11 cellular contexts compared by ENCODE assay signal in the genomic region with DNA sequence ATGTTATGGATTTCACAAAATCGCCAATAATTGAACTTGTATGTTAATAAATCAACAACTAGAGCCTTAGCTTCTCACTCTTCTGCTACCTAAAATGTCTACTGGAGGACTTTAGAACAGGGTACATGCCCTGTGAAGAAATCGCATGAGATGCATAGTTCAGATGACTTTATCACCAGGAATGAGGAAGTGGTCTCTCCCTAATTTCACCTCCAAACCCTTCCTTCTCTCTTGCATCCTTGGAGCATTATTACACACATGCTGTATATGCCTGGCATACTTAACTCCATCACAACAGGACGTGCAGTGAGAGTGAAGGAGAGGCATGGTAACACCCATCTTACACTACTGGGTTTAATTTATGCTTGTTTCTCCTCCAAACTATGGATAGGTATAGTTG. TPM values are rescaled to one million over a fixed set of nuclear protein-coding genes. Genes with fewer than 3 reads are reported as not detected.
DNase-seq lines count a peak whose midpoint lies in the region; ATAC-seq, FAIRE-seq and TF ChIP-seq lines count a peak whose summit lies in the region.
"Had no signal": no experiment of that assay in that cellular context is flagged by ENCODE, and none has a peak within 500 bp of the region (broad histone marks: within the 10 kb centered on the region; RNA-seq: fewer than 3 reads in every experiment).

No MANE protein-coding gene starts in this region.

- H2AFZ ChIP-seq in mammary epithelial cell (ENCODE audit: low read depth, low read length) = no peak overlapping the region

- 18% methylated on average over 3 of the region's 3 CpGs for WGBS in mammary epithelial cell (ENCODE audit: low coverage, missing lambda C conversion rate)

- H3K9me3 Mint-ChIP-seq in mesothelial cell of epicardium (peaks cover 3% of the 10 kb centered on the region), endothelial cell (ENCODE audit: unreplicated experiment) (no peaks in the 10 kb centered on the region)

- in situ Hi-C loops in Caki2 (cut with HindIII; ENCODE audit: low pct_unique_long_range_greater_than_20kb, low sequenced_read_pairs) (no loop called here), mammary epithelial cell (cut with MboI; ENCODE audit: low sequenced_read_pairs in 2 of 2) (no loop called here)

- H3K27me3 Mint-ChIP-seq in mesothelial cell of epicardium (ENCODE audit: low read depth) (no peaks in the 10 kb centered on the region), endothelial cell (ENCODE audit: unreplicated experiment) (no peaks in the 10 kb centered on the region)
- H3K27me3 Mint-ChIP-seq: stimulated activated naive B cell treated with anti-CD40 and anti-IgM and Interleukin-4, amounts not matched to agents 10 μg/mL and 1 μg/mL and 100 μg/mL, for 72 hours had no signal

- CTCF ChIA-PET in mammary epithelial cell (lab: Charles Lee; ENCODE audit: low non-redundant PET) = interaction anchor here (0.7 kb wide), 1 partner anchor 290 kb away, joined by 3 read pairs; no protein-coding TSS in a partner anchor

- FAIRE-seq in GM19239 (lab: Jason Lieb, UNC) = no peak

- H3K79me2 ChIP-seq in mammary epithelial cell (ENCODE audit: insufficient read depth, low read length) = peaks cover 98% of the 10 kb centered on the region

- no TSS peak for BruUV-seq in mammary epithelial cell (replicated peaks; lab: Mats Ljungman, UMichigan)

- intact Hi-C loops in mammary epithelial cell (cut with micrococcal nuclease) = loop anchor here (1.0 kb wide), 1 partner anchor 26 kb away; no protein-coding TSS in a partner anchor

- TF ChIP-seq CTCF in mammary epithelial cell (conservative IDR thresholded peaks at IDR 0.05 in 1 of 2, IDR thresholded peaks at IDR 0.05 in 1 of 2; ENCODE audit: extremely low read depth in 1 of 2, insufficient read depth in 1 of 2, low read depth in 1 of 2, low read length in 2 of 2) (no peak), mesothelial cell of epicardium (IDR thresholded peaks at IDR 0.05; ENCODE audit: unreplicated experiment) (no peak), endothelial cell (IDR thresholded peaks at IDR 0.05; ENCODE audit: unreplicated experiment) (no peak)

- DNase-seq in Caki2 (ENCODE audit: low read depth) (peak; percentile 66), MV-4-11 (lab: John Stamatoyannopoulos, UW) (peak; percentile 91), mammary epithelial cell (peak; percentile 86), mesothelial cell of epicardium (ENCODE audit: low spot score in 2 of 2, unreplicated experiment in 2 of 2) (no peak), GM19239 (ENCODE audit: insufficient read length, low spot score) (no peak), endothelial cell (ENCODE audit: low spot score) (no peak)
- DNase-seq in activated naive CD4-positive, alpha-beta T cell treated with anti-CD3 and anti-CD28 coated beads, Interleukin-2, amount 50 U/mL, for 16 hours = no peak
- DNase-seq: DMS 273 treated with DMSO at 0.1 percent for 48 hours; NCI-H748 treated with DMSO at 0.1 percent for 48 hours; stimulated activated naive B cell treated with anti-CD40 and anti-IgM and Interleukin-4, amounts not matched to agents 10 μg/mL and 1 μg/mL and 100 μg/mL, for 72 hours had no signal

- ATAC-seq in HG03175 (IDR thresholded peaks at IDR 0.05; ENCODE audit: unreplicated experiment) = no peak
- ATAC-seq: stimulated activated naive B cell treated with anti-CD40 and anti-IgM and Interleukin-4, amounts not matched to agents 10 μg/mL and 1 μg/mL and 100 μg/mL, for 72 hours had no signal

- peaks cover 14% of the 10 kb centered on the region for H3K36me3 Mint-ChIP-seq in mesothelial cell of epicardium
- H3K36me3 Mint-ChIP-seq in endothelial cell (ENCODE audit: low read depth, unreplicated experiment) = peaks cover 7% of the 10 kb centered on the region

- peak overlapping the region; percentile 36 for H3K4me2 ChIP-seq in mammary epithelial cell (ENCODE audit: insufficient read depth, low read depth, low read length)

- H4K20me1 ChIP-seq in mammary epithelial cell (ENCODE audit: insufficient read depth, low read length) = peaks cover 2% of the 10 kb centered on the region

- peaks cover 34% of the 10 kb centered on the region for H3K4me1 Mint-ChIP-seq in mesothelial cell of epicardium
- peaks cover 41% of the 10 kb centered on the region for H3K4me1 Mint-ChIP-seq in endothelial cell (ENCODE audit: unreplicated experiment)

- no peaks in the 10 kb centered on the region for H3K27me3 ChIP-seq in mammary epithelial cell (ENCODE audit: insufficient read depth, low read length)

- peak overlapping the region; percentile 25 for H3K27ac ChIP-seq in mammary epithelial cell (ENCODE audit: insufficient read depth, low read depth, low read length)

- no peak overlapping the region for H3K4me3 Mint-ChIP-seq in mesothelial cell of epicardium
- H3K4me3 Mint-ChIP-seq in endothelial cell (ENCODE audit: unreplicated experiment) = no peak overlapping the region
- H3K4me3 Mint-ChIP-seq: stimulated activated naive B cell treated with anti-CD40 and anti-IgM and Interleukin-4, amounts not matched to agents 10 μg/mL and 1 μg/mL and 100 μg/mL, for 72 hours had no signal

- H3K9ac ChIP-seq in mammary epithelial cell (ENCODE audit: insufficient read depth, low read length) = no peak overlapping the region

- H3K4me3 ChIP-seq in mammary epithelial cell (replicated peaks in 1 of 3; ENCODE audit: insufficient read depth in 1 of 3, low read depth in 2 of 3, low read length in 3 of 3) = no peak overlapping the region

- H3K9me3 ChIP-seq in mammary epithelial cell (replicated peaks; ENCODE audit: insufficient read depth, low read length) = no peaks in the 10 kb centered on the region

- H3K27ac Mint-ChIP-seq in mesothelial cell of epicardium = peak overlapping the region; percentile 60
- no peak overlapping the region for H3K27ac Mint-ChIP-seq in endothelial cell (ENCODE audit: unreplicated experiment)
- H3K27ac Mint-ChIP-seq: stimulated activated naive B cell treated with anti-CD40 and anti-IgM and Interleukin-4, amounts not matched to agents 10 μg/mL and 1 μg/mL and 100 μg/mL, for 72 hours had no signal

- dilution Hi-C loops in mammary epithelial cell (cut with HindIII; ENCODE audit: low sequenced_read_pairs) = no loop called here

- peaks cover 13% of the 10 kb centered on the region for H3K36me3 ChIP-seq in mammary epithelial cell (ENCODE audit: insufficient read depth, low read length)

- H3K4me1 ChIP-seq in mammary epithelial cell (ENCODE audit: insufficient read depth, low read length) = peaks cover 23% of the 10 kb centered on the region

RNA-seq across cellular contexts. Expression of a gene that starts 27.8 kb away (rescaled TPM):
- 133 and 154 TPM in 2 replicates for total RNA-seq in Caki2 (2014; rRNA removed; shearing (Covaris generic); ENCODE audit: low replicate concordance)
- 100 to 1,000 TPM in 1 of 2 donors, 10 to 100 TPM in 1; 57.3 to 105 TPM for total RNA-seq in mammary epithelial cell
- polyA plus RNA-seq in mammary epithelial cell = 56.0 TPM
- polyA minus RNA-seq in mammary epithelial cell = 93.7 TPM
- 88.5 to 90.3 TPM (median 89.4 TPM) in 3 replicates for total RNA-seq in mesothelial cell of epicardium
- 94.2 TPM for total RNA-seq in endothelial cell (ENCODE audit: unreplicated experiment)

RNA-seq across cellular contexts. Expression of a gene that starts 51.9 kb away (rescaled TPM):
- not detected in 2 replicates for total RNA-seq in Caki2 (2014; rRNA removed; shearing (Covaris generic); ENCODE audit: low replicate concordance)
- total RNA-seq in mammary epithelial cell (not detected), mesothelial cell of epicardium (9.4 to 12.2 TPM (median 10.5 TPM) in 3 replicates), endothelial cell (ENCODE audit: unreplicated experiment) (not detected)
- polyA plus RNA-seq in mammary epithelial cell = not detected
- not detected for polyA minus RNA-seq in mammary epithelial cell

Comparison
In these comparisons a context has a peak if more than half of its experiments do, and no peak if none do; other contexts are left out.
1. DNase-seq: peak in Caki2 (single experiment), MV-4-11 (single experiment) and mammary epithelial cell (single experiment); none in mesothelial cell of epicardium (0 of 2), activated naive CD4-positive, alpha-beta T cell treated with anti-CD3 and anti-CD28 coated beads, Interleukin-2, amount 50 U/mL, for 16 hours (single experiment), GM19239 (single experiment) and endothelial cell (single experiment).